ENCODE assay signal across 26 cellular contexts in genomic region chr3:41915353-41915752, GRCh38.
"Had no signal": no experiment of that assay in that cellular context is flagged by ENCODE, and none has a peak within 500 bp of the region (broad histone marks: within the 10 kb centered on the region; RNA-seq: fewer than 3 reads in every experiment).

No MANE protein-coding gene starts in this region.

- FAIRE-seq: bronchial epithelial cell, colon, K562 had no signal

- ATAC-seq: activated naive CD8-positive, alpha-beta T cell treated with anti-CD3 and anti-CD28 coated beads, Interleukin-2, amount 50 U/mL, for 24 hours; K562 had no signal

- DNase-seq: activated CD4-positive, alpha-beta memory T cell treated with anti-CD3 and anti-CD28 coated beads for 36 hours; activated CD4-positive, alpha-beta T cell treated with anti-CD3 and anti-CD28 coated beads, Interleukin-2, amount 50 U/mL, for 1 hour; activated CD8-positive, alpha-beta memory T cell treated with anti-CD3 and anti-CD28 coated beads, Interleukin-2, amount 50 U/mL, for 4 hours; activated effector memory CD4-positive, alpha-beta T cell treated with Interleukin-2 at 50 U/mL for 16 hours; activated naive CD4-positive, alpha-beta T cell treated with anti-CD3 and anti-CD28 coated beads, Interleukin-2, amount 10 ng/mL, durations not matched to agents 7 days and 5 days; activated naive CD8-positive, alpha-beta T cell treated with anti-CD3 and anti-CD28 coated beads, Interleukin-2, amount 50 U/mL, for 24 hours; activated T-cell treated with anti-CD3 and anti-CD28 coated beads for 4 hours; activated T-cell treated with anti-CD3 and anti-CD28 coated beads, Interleukin-2, amount 50 U/mL, for 48 hours; anterior cingulate cortex; caudate nucleus; cerebellar nuclear complex; NCI-H1105; NCI-H1417 treated with DMSO at 0.1 percent for 48 hours; NCI-H1930; NCI-H2081 treated with DMSO at 0.1 percent for 48 hours; NCI-H510A; NCI-H526; PC-9; Right ventricle myocardium superior; SW 1271; T-helper 1 cell; T-helper 2 cell; T1000 had no signal
